In the genomic region with DNA sequence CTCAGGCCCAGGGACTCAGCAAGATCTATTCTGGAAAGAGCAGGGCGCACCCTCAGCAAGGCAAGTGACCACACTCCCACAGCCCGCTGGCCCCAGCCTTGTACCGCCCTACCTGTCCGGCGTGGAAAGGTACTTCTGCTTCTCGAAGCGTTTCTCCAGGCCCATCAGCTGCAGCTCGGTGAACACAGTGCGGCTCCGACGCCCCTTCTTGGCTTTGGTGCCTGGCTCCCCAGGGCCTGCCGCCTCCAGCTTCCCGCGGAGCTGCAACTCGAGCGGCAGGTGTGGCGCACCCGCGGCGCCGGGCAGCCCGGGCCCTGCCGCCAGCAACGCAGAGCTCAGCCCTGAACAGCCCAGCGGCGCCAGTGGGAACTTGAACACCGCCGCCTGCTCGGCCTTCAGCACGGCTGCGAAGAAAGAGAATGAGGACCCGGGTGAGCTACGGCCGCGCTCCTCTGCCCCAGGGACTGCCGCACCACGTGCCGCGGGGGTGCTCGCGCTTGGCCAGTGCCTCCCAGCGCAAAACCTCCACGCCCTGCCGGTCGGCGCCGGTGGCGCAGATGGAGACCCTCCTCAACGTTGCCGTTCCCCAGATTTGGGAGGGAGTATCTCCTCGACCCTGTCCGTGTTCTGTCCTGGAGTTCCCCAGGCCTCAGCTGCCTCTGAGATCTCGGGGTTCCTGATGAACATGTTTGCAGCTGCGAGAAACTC, we compare ENCODE assay signal across 12 cellular contexts. TPM values are rescaled to one million over a fixed set of nuclear protein-coding genes. Genes with fewer than 3 reads are reported as not detected.
DNase-seq lines count a peak whose midpoint lies in the region; ATAC-seq, FAIRE-seq and TF ChIP-seq lines count a peak whose summit lies in the region.
"Had no signal": no experiment of that assay in that cellular context is flagged by ENCODE, and none has a peak within 500 bp of the region (broad histone marks: within the 10 kb centered on the region; RNA-seq: fewer than 3 reads in every experiment).

No MANE protein-coding gene starts in this region.

- WGBS in K562 (ENCODE audit: insufficient coverage, low coverage, missing lambda C conversion rate): 7% methylated on average over 49 of the region's 54 CpGs

- no peak for ATAC-seq in CD8-positive, alpha-beta T cell
- ATAC-seq in K562: no peak; the same call in 2 of the 3 replicates
- no peak for ATAC-seq in GM18498 (IDR thresholded peaks at IDR 0.05; ENCODE audit: unreplicated experiment)
- ATAC-seq in GM21723 (IDR thresholded peaks at IDR 0.05; ENCODE audit: unreplicated experiment): no peak

- H3K36me3 Mint-ChIP-seq in CD8-positive, alpha-beta T cell: no peaks in the 10 kb centered on the region
- H3K36me3 Mint-ChIP-seq in HFFc6 (ENCODE audit: low read depth) (no peaks in the 10 kb centered on the region), nephron progenitor cell (ENCODE audit: low read depth) (no peaks in the 10 kb centered on the region)

- peaks cover 5% of the 10 kb centered on the region; the same call in 1 of the 2 replicates for H4K20me1 ChIP-seq in K562 (replicated peaks; ENCODE audit: control insufficient read depth, insufficient read depth, low read length)

- no peak for TF ChIP-seq EP300 in K562 (IDR thresholded peaks at IDR 0.05; ENCODE audit: low read length)

- H3K9me3 Mint-ChIP-seq in CD8-positive, alpha-beta T cell: no peaks in the 10 kb centered on the region
- H3K9me3 Mint-ChIP-seq in HFFc6 (peaks cover 3% of the 10 kb centered on the region), nephron progenitor cell (peaks cover 17% of the 10 kb centered on the region)

- H3K36me3 ChIP-seq in CD8-positive, alpha-beta T cell (ENCODE audit: insufficient read depth, low read length): no peaks in the 10 kb centered on the region
- no peaks in the 10 kb centered on the region for H3K36me3 ChIP-seq in K562 (ENCODE audit: control insufficient read depth, insufficient read depth, low read length)

- H2AFZ ChIP-seq in K562 (ENCODE audit: low read depth, low read length): no peak overlapping the region

- POLR2A ChIA-PET in CD8-positive, alpha-beta T cell (lab: Charles Lee): no interaction called here
- POLR2A ChIA-PET in K562 (lab: Yijun Ruan, JAX): interaction anchor here (0.6 kb wide), 2 partner anchors 13 to 602 kb away, joined by 3 read pairs; no protein-coding TSS in a partner anchor

- no peak for TF ChIP-seq POLR2A in K562 (conservative IDR thresholded peaks at IDR 0.05)

- TF ChIP-seq RAD21 in K562 (CRISPR knock-in tag; conservative IDR thresholded peaks at IDR 0.05 in 1 of 2, IDR thresholded peaks at IDR 0.05 in 1 of 2): no peak

- no peak for DNase-seq in CD8-positive, alpha-beta T cell
- DNase-seq in HFFc6 (no peak), K562 (ENCODE audit: extremely low read depth in 1 of 4, low spot score in 3 of 4) (no peak), nephron progenitor cell (peak; percentile 54), NCI-H1694 treated with DMSO at 0.1 percent for 48 hours (lab: John Stamatoyannopoulos, UW) (no peak), DMS 273 (lab: John Stamatoyannopoulos, UW; ENCODE audit: unreplicated experiment) (no peak)
- DNase-seq: DND-41, NCI-H524, T1000 had no signal

- no peak overlapping the region for H3K9ac ChIP-seq in K562 (ENCODE audit: insufficient read depth in 1 of 2, low read depth in 2 of 2, low read length in 2 of 2)

- H3K9me3 ChIP-seq in CD8-positive, alpha-beta T cell (ENCODE audit: low read length): no peaks in the 10 kb centered on the region
- no peaks in the 10 kb centered on the region for H3K9me3 ChIP-seq in K562 (replicated peaks; ENCODE audit: control insufficient read depth, insufficient read depth, low read depth, low read length)

- peaks cover 40% of the 10 kb centered on the region for H3K4me1 Mint-ChIP-seq in CD8-positive, alpha-beta T cell (ENCODE audit: low read depth)
- H3K4me1 Mint-ChIP-seq in HFFc6 (ENCODE audit: low read depth) (peaks cover 7% of the 10 kb centered on the region), nephron progenitor cell (peaks cover 41% of the 10 kb centered on the region)

- BruUV-seq in K562 (replicated peaks; lab: Mats Ljungman, UMichigan): no TSS peak

- H3K4me3 Mint-ChIP-seq in CD8-positive, alpha-beta T cell: peak overlapping the region; percentile 70
- H3K4me3 Mint-ChIP-seq in HFFc6 (no peak overlapping the region), nephron progenitor cell (peak overlapping the region; percentile 81)

- H3K4me1 ChIP-seq in CD8-positive, alpha-beta T cell (ENCODE audit: insufficient read depth, low read length): peaks cover 41% of the 10 kb centered on the region
- peaks cover 0 to 46% of the 10 kb centered on the region in 2 experiments; a peak in 2 of 5 replicates for H3K4me1 ChIP-seq in K562 (replicated peaks in 1 of 2; ENCODE audit: control insufficient read depth in 2 of 2, insufficient read depth in 2 of 2, low read length in 2 of 2)

- TF ChIP-seq CTCF in CD8-positive, alpha-beta T cell (IDR thresholded peaks at IDR 0.05): no peak
- TF ChIP-seq CTCF in HFFc6 (IDR thresholded peaks at IDR 0.05): 0 out of 2 replicates have a peak, but pooled peaks have one; percentile 19
- no peak for TF ChIP-seq CTCF in K562 (IDR thresholded peaks at IDR 0.05 in 2 of 3, conservative IDR thresholded peaks at IDR 0.05 in 1 of 3; ENCODE audit: insufficient read depth in 2 of 3, low read depth in 1 of 3, low read length in 3 of 3)
- no peak for TF ChIP-seq CTCF in nephron progenitor cell (IDR thresholded peaks at IDR 0.05)

- no peaks in the 10 kb centered on the region for H3K79me2 ChIP-seq in K562 (ENCODE audit: control insufficient read depth, insufficient read depth, low read length)

- H3K27ac ChIP-seq in CD8-positive, alpha-beta T cell (ENCODE audit: low read depth, low read length): no peak overlapping the region
- H3K27ac ChIP-seq in K562 (ENCODE audit: extremely low read depth, low read depth, low read length): no peak overlapping the region

- in situ Hi-C loops in K562 (cut with MboI): no loop called here

- intact Hi-C loops in CD8-positive, alpha-beta T cell (cut with DNase I, micrococcal nuclease): no loop called here
- intact Hi-C loops in K562 (cut with micrococcal nuclease): no loop called here

- CTCF ChIA-PET in CD8-positive, alpha-beta T cell (lab: Charles Lee): no interaction called here
- CTCF ChIA-PET in K562 (lab: Yijun Ruan, JAX; ENCODE audit: low intra/inter-chr PET ratio): no interaction called here

- H3K27ac Mint-ChIP-seq in CD8-positive, alpha-beta T cell: no peak overlapping the region
- no peak overlapping the region for H3K27ac Mint-ChIP-seq in HFFc6
- no peak overlapping the region for H3K27ac Mint-ChIP-seq in nephron progenitor cell

- peaks cover 63% of the 10 kb centered on the region for H3K27me3 ChIP-seq in CD8-positive, alpha-beta T cell (ENCODE audit: insufficient read depth, low read length)
- H3K27me3 ChIP-seq in K562 (ENCODE audit: control insufficient read depth in 2 of 2, insufficient read depth in 2 of 2, low read length in 2 of 2): peaks cover 47 to 90% of the 10 kb centered on the region in 2 experiments

- no peak overlapping the region for H3K4me2 ChIP-seq in K562 (ENCODE audit: insufficient read depth, low read length)

- no peak overlapping the region for H3K4me3 ChIP-seq in CD8-positive, alpha-beta T cell (ENCODE audit: low read depth, low read length)
- H3K4me3 ChIP-seq in K562: no peak overlapping the region

- no peaks in the 10 kb centered on the region for H3K9me1 ChIP-seq in K562 (ENCODE audit: control insufficient read depth, insufficient read depth, low read length)

- peaks cover 66% of the 10 kb centered on the region for H3K27me3 Mint-ChIP-seq in CD8-positive, alpha-beta T cell (ENCODE audit: low read depth)
- H3K27me3 Mint-ChIP-seq in HFFc6 (ENCODE audit: insufficient read depth) (peaks cover 55% of the 10 kb centered on the region), nephron progenitor cell (ENCODE audit: low read depth, poor library complexity) (peaks cover 95% of the 10 kb centered on the region)

- no peak for FAIRE-seq in K562 (lab: Jason Lieb, UNC)

TF ChIP-seq in K562, 482 proteins besides CTCF, POLR2A, EP300 and RAD21:
- TF ChIP-seq, protein P1, sequence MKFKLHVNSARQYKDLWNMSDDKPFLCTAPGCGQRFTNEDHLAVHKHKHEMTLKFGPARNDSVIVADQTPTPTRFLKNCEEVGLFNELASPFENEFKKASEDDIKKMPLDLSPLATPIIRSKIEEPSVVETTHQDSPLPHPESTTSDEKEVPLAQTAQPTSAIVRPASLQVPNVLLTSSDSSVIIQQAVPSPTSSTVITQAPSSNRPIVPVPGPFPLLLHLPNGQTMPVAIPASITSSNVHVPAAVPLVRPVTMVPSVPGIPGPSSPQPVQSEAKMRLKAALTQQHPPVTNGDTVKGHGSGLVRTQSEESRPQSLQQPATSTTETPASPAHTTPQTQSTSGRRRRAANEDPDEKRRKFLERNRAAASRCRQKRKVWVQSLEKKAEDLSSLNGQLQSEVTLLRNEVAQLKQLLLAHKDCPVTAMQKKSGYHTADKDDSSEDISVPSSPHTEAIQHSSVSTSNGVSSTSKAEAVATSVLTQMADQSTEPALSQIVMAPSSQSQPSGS (CRISPR knock-in tag; IDR thresholded peaks at IDR 0.05): 0 out of 2 replicates have a peak, but pooled peaks have one; percentile 31
- no peak for TF ChIP-seq SIN3B (IDR thresholded peaks at IDR 0.05; ENCODE audit: low read depth)
TF ChIP-seq in K562: peak in this region for 1.

RNA-seq across cellular contexts. Expression of a gene that starts 2.2 kb away (rescaled TPM):
- under 1 TPM; 0.54 to 0.78 TPM for total RNA-seq in CD8-positive, alpha-beta T cell
- not detected for total RNA-seq in HFFc6 (2021; fragmentation: NEBNext Ultra II Directional; extraction: Animal tissue kit (Norgen Biotek cat#: 25700))
- total RNA-seq in K562 (2011; cell fraction: chromatin; rRNA removed; ENCODE audit: low replicate concordance): not detected in 2 replicates
- not detected in 2 replicates for total RNA-seq in K562 (2011; cell fraction: nucleolus; rRNA removed)
- not detected in 2 replicates for total RNA-seq in K562 (2011; cell fraction: nucleoplasm; rRNA removed)
- total RNA-seq in K562 (2014; rRNA removed): 0.14 TPM in 1 of 2 replicates, not detected in the other
- not detected in 2 replicates for total RNA-seq in K562 (2014; rRNA removed; fragmentation: Illumina TruSeq; extraction: Trizol)
- not detected in 2 replicates for total RNA-seq in K562 (2015; rRNA removed; fragmentation: Illumina TruSeq; extraction: Trizol)
- 0.11 TPM in 1 of 2 replicates, not detected in the other for total RNA-seq in K562 (2021)
- not detected in 2 replicates for polyA plus RNA-seq in K562 (2011; rRNA removed)
- not detected in 2 replicates for polyA plus RNA-seq in K562 (2011; cell fraction: cytosol; rRNA removed)
- polyA plus RNA-seq in K562 (2011; cell fraction: nucleus; rRNA removed): not detected in 2 replicates
- polyA plus RNA-seq in K562 (2012): 0.37 TPM in 1 of 2 replicates, not detected in the other
- not detected in 2 replicates for polyA plus RNA-seq in K562 (2014; fragmentation: Illumina TruSeq; extraction: Trizol)
- not detected for polyA plus RNA-seq in K562 (2014; fragmentation: Nextera tagmentation; extraction: Ambion mirVana)
- polyA plus RNA-seq in K562 (2014; rRNA removed): 0.08 TPM in 1 of 2 replicates, not detected in the other
- polyA minus RNA-seq in K562 (2011; rRNA and poly(A)+ RNA removed): not detected in 2 replicates
- not detected in 2 replicates for polyA minus RNA-seq in K562 (2011; cell fraction: cytosol; rRNA and poly(A)+ RNA removed)
- not detected in 2 replicates for polyA minus RNA-seq in K562 (2011; cell fraction: nucleus; rRNA and poly(A)+ RNA removed)
- total RNA-seq: temporal lobe had no signal
